20 cellular contexts compared by ENCODE assay signal in the genomic region with DNA sequence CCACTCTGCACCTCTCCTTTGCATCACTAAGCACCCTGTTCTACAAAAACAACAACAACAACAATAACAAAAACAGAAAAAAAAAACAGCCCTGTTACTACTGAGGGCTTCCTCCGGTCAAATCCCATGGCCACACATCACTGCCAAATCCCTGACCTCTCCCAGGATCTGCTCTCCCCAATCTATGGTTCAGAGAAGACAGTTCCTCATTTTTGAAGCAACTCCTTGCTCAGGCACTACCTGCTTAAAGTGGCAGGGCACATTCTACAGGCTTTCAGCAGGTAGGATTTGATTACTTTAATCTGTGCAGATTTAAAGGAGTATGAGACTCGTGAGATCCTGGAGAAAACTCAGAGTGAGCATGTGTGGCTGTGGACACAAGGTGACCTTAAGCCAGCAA. TPM values are rescaled to one million over a fixed set of nuclear protein-coding genes. Genes with fewer than 3 reads are reported as not detected.
DNase-seq lines count a peak whose midpoint lies in the region; ATAC-seq, FAIRE-seq and TF ChIP-seq lines count a peak whose summit lies in the region.
"Had no signal": no experiment of that assay in that cellular context is flagged by ENCODE, and none has a peak within 500 bp of the region (broad histone marks: within the 10 kb centered on the region; RNA-seq: fewer than 3 reads in every experiment).

No MANE protein-coding gene starts in this region.

- in situ Hi-C loops in K562 (cut with MboI) = no loop called here

- intact Hi-C loops in K562 (cut with micrococcal nuclease) = no loop called here
- intact Hi-C loops in A673 (cut with micrococcal nuclease; ENCODE audit: unreplicated experiment) = no loop called here

- CTCF ChIA-PET in K562 (lab: Yijun Ruan, JAX; ENCODE audit: low intra/inter-chr PET ratio) = interaction anchor here (0.6 kb wide), 1 partner anchor 909 kb away, joined by 3 read pairs; no protein-coding TSS in a partner anchor
- CTCF ChIA-PET in A673 (lab: Charles Lee) = no interaction called here

- H4K20me1 ChIP-seq in OCI-LY3 (ENCODE audit: insufficient read depth, low read length) (no peaks in the 10 kb centered on the region), K562 (replicated peaks; ENCODE audit: control insufficient read depth, insufficient read depth, low read length) (no peaks in the 10 kb centered on the region)

- H3K4me2 ChIP-seq in OCI-LY3 (ENCODE audit: low read length) = peak overlapping the region; percentile 61
- no peak overlapping the region for H3K4me2 ChIP-seq in K562 (ENCODE audit: insufficient read depth, low read length)
- H3K4me2 ChIP-seq: A549; BLaER1 treated with 17β-estradiol and CSF1 and Interleukin-3, amounts not matched to agents 10 nM and 100 nM had no signal

- H3K27ac ChIP-seq in OCI-LY3 (ENCODE audit: low read length) = peak overlapping the region; percentile 92
- H3K27ac ChIP-seq in K562 (ENCODE audit: extremely low read depth, low read depth, low read length) = no peak overlapping the region
- H3K27ac ChIP-seq in A673 (ENCODE audit: low read depth, low read length, poor library complexity, severe bottlenecking) = no peak overlapping the region
- H3K27ac ChIP-seq: A549; BLaER1 treated with 17β-estradiol and CSF1 and Interleukin-3, amounts not matched to agents 10 nM and 100 nM had no signal

- no peak for TF ChIP-seq RAD21 in K562 (CRISPR knock-in tag; conservative IDR thresholded peaks at IDR 0.05 in 1 of 2, IDR thresholded peaks at IDR 0.05 in 1 of 2)

- peaks cover 12% of the 10 kb centered on the region for H3K36me3 ChIP-seq in OCI-LY3 (replicated peaks; ENCODE audit: low read depth, low read length)
- no peaks in the 10 kb centered on the region; the same call in 2 of the 3 replicates for H3K36me3 ChIP-seq in K562 (ENCODE audit: control insufficient read depth, insufficient read depth, low read length)
- no peaks in the 10 kb centered on the region for H3K36me3 ChIP-seq in A673 (ENCODE audit: insufficient read depth, low read length, poor library complexity, severe bottlenecking)
- H3K36me3 ChIP-seq: BE2C, HAP-1 had no signal

- TF ChIP-seq POLR2A in GM12891 (IDR thresholded peaks at IDR 0.05; ENCODE audit: low read depth, low read length) (no peak), K562 (conservative IDR thresholded peaks at IDR 0.05) (no peak)

- no peaks in the 10 kb centered on the region for H3K9me1 ChIP-seq in K562 (ENCODE audit: control insufficient read depth, insufficient read depth, low read length)

- H2AFZ ChIP-seq in OCI-LY3 (ENCODE audit: low read depth, low read length) (no peak overlapping the region), K562 (ENCODE audit: low read depth, low read length) (no peak overlapping the region)

- H3K9me3 ChIP-seq in OCI-LY3 (ENCODE audit: insufficient read depth, low read length) (no peaks in the 10 kb centered on the region), K562 (replicated peaks; ENCODE audit: control insufficient read depth, insufficient read depth, low read depth, low read length) (no peaks in the 10 kb centered on the region), A673 (ENCODE audit: low read depth, low read length, poor library complexity, severe bottlenecking) (no peaks in the 10 kb centered on the region)
- H3K9me3 ChIP-seq: A549; BE2C; BLaER1 treated with 17β-estradiol and CSF1 and Interleukin-3, amounts not matched to agents 10 nM and 100 nM; HAP-1 had no signal

- POLR2A ChIA-PET in K562 (lab: Yijun Ruan, JAX) (interaction anchor here (0.7 to 1.7 kb wide), 4 partner anchors 20 to 126 kb away, joined by 3 to 5 read pairs (median 4); no protein-coding TSS in a partner anchor), A673 (lab: Charles Lee; ENCODE audit: low non-redundant PET) (no interaction called here)

- ATAC-seq in K562 = peak; percentile 23; the same call in 2 of the 3 replicates
- ATAC-seq: A549 had no signal

- 0% methylated on average over 2 of the region's 2 CpGs for WGBS in K562 (ENCODE audit: insufficient coverage, low coverage, missing lambda C conversion rate)

- H3K79me2 ChIP-seq in OCI-LY3 (ENCODE audit: low read length) (no peaks in the 10 kb centered on the region), K562 (ENCODE audit: control insufficient read depth, insufficient read depth, low read length) (no peaks in the 10 kb centered on the region)

- no peak for DNase-seq in GM12891 (ENCODE audit: insufficient read length, low spot score)
- no peak for DNase-seq in K562 (ENCODE audit: extremely low read depth in 1 of 4, low spot score in 3 of 4)
- no peak for DNase-seq in DMS153 treated with DMSO at 0.1 percent for 48 hours (lab: John Stamatoyannopoulos, UW; ENCODE audit: unreplicated experiment)
- DNase-seq in activated naive CD4-positive, alpha-beta T cell treated with Interleukin-2 at 50 U/mL for 16 hours = no peak
- no peak for DNase-seq in A673 (ENCODE audit: low spot score)
- DNase-seq: 8988T; BE2C; Calu3; CD4-positive, alpha-beta memory T cell; COR-L47; DND-41; GOT3; HFFc6 had no signal

- FAIRE-seq in GM12891 (lab: Jason Lieb, UNC) (no peak), K562 (lab: Jason Lieb, UNC) (no peak)
- FAIRE-seq: A549, G401.6, GM18507, H54 had no signal

- no peak overlapping the region; the same call in 1 of the 2 replicates for H3K4me3 ChIP-seq in OCI-LY3 (ENCODE audit: low read length)
- H3K4me3 ChIP-seq in K562 = no peak overlapping the region
- H3K4me3 ChIP-seq in A673 (ENCODE audit: low read depth, low read length, poor library complexity, severe bottlenecking) = no peak overlapping the region
- H3K4me3 ChIP-seq: A549; BLaER1 treated with 17β-estradiol and CSF1 and Interleukin-3, amounts not matched to agents 10 nM and 100 nM; HAP-1 had no signal

- BruUV-seq in K562 (replicated peaks; lab: Mats Ljungman, UMichigan) (no TSS peak), A673 (replicated peaks; lab: Mats Ljungman, UMichigan) (no TSS peak)

- TF ChIP-seq CTCF in OCI-LY3 (IDR thresholded peaks at IDR 0.05; ENCODE audit: low read depth, low read length) (no peak), K562 (IDR thresholded peaks at IDR 0.05 in 2 of 3, conservative IDR thresholded peaks at IDR 0.05 in 1 of 3; ENCODE audit: insufficient read depth in 2 of 3, low read depth in 1 of 3, low read length in 3 of 3) (no peak), A673 (conservative IDR thresholded peaks at IDR 0.05; ENCODE audit: low read depth, low read length) (no peak)

- H3K27me3 ChIP-seq in OCI-LY3 (ENCODE audit: low read depth, low read length) (no peaks in the 10 kb centered on the region), K562 (ENCODE audit: control insufficient read depth in 2 of 2, insufficient read depth in 2 of 2, low read length in 2 of 2) (no peaks in the 10 kb centered on the region; a peak in 1 of 5 replicates), A673 (replicated peaks; ENCODE audit: insufficient read depth, low read depth, low read length, poor library complexity) (no peaks in the 10 kb centered on the region)
- H3K27me3 ChIP-seq: BE2C; BLaER1 treated with 17β-estradiol and CSF1 and Interleukin-3, amounts not matched to agents 10 nM and 100 nM had no signal

- no peak for TF ChIP-seq EP300 in K562 (IDR thresholded peaks at IDR 0.05; ENCODE audit: low read length)

- H3K9ac ChIP-seq in OCI-LY3 (ENCODE audit: low read length) (peak overlapping the region; percentile 56), K562 (ENCODE audit: insufficient read depth in 1 of 2, low read depth in 2 of 2, low read length in 2 of 2) (no peak overlapping the region)
- H3K9ac ChIP-seq: BLaER1 treated with 17β-estradiol and CSF1 and Interleukin-3, amounts not matched to agents 10 nM and 100 nM had no signal

- peaks cover 69% of the 10 kb centered on the region for H3K4me1 ChIP-seq in OCI-LY3 (ENCODE audit: low read length)
- H3K4me1 ChIP-seq in K562 (replicated peaks in 1 of 2; ENCODE audit: control insufficient read depth in 2 of 2, insufficient read depth in 2 of 2, low read length in 2 of 2) = no peaks in the 10 kb centered on the region
- H3K4me1 ChIP-seq in A673 (ENCODE audit: insufficient read depth, low read length, poor library complexity, severe bottlenecking) = no peaks in the 10 kb centered on the region
- H3K4me1 ChIP-seq: A549; BE2C; BLaER1 treated with 17β-estradiol and CSF1 and Interleukin-3, amounts not matched to agents 10 nM and 100 nM; HAP-1 had no signal

TF ChIP-seq in GM12891, 5 proteins besides CTCF, POLR2A, EP300 and RAD21:
- TF ChIP-seq SPI1 (IDR thresholded peaks at IDR 0.05; ENCODE audit: low read depth, low read length) = peak; percentile 62
- TF ChIP-seq POU2F2 (IDR thresholded peaks at IDR 0.05; ENCODE audit: low read depth, low read length) = no peak
TF ChIP-seq in GM12891: peak in this region for 1.

TF ChIP-seq in K562, 482 proteins besides CTCF, POLR2A, EP300 and RAD21 (continues in another document):
- TF ChIP-seq ZFP36 (IDR thresholded peaks at IDR 0.05; ENCODE audit: low read depth, low read length, partially characterized antibody) = no peak

RNA-seq across cellular contexts. Expression of gene PIK3CG, which starts 46.9 kb away (rescaled TPM):
- polyA plus RNA-seq in GM12891 (2012; ENCODE audit: low read depth, missing spikeins) = 6.8 TPM
- 56.0 and 57.2 TPM in 2 replicates for total RNA-seq in K562 (2011; cell fraction: chromatin; rRNA removed; ENCODE audit: low replicate concordance)
- 34.2 and 36.7 TPM in 2 replicates for total RNA-seq in K562 (2011; cell fraction: nucleolus; rRNA removed)
- 33.4 and 37.5 TPM in 2 replicates for total RNA-seq in K562 (2011; cell fraction: nucleoplasm; rRNA removed)
- 31.4 and 31.6 TPM in 2 replicates for total RNA-seq in K562 (2014; rRNA removed)
- total RNA-seq in K562 (2014; rRNA removed; fragmentation: Illumina TruSeq; extraction: Trizol) = 30.6 and 37.7 TPM in 2 replicates
- total RNA-seq in K562 (2015; rRNA removed; fragmentation: Illumina TruSeq; extraction: Trizol) = 37.7 and 42.5 TPM in 2 replicates
- total RNA-seq in K562 (2021) = 33.7 and 35.4 TPM in 2 replicates
- polyA plus RNA-seq in K562 (2011; rRNA removed) = 22.8 and 24.6 TPM in 2 replicates
- polyA plus RNA-seq in K562 (2011; cell fraction: cytosol; rRNA removed) = 13.7 and 24.1 TPM in 2 replicates
- 14.5 and 21.4 TPM in 2 replicates for polyA plus RNA-seq in K562 (2011; cell fraction: nucleus; rRNA removed)
- polyA plus RNA-seq in K562 (2012) = 19.0 and 36.2 TPM in 2 replicates
- polyA plus RNA-seq in K562 (2014; fragmentation: Illumina TruSeq; extraction: Trizol) = 29.0 and 32.3 TPM in 2 replicates
- 1 to 10 TPM; 5.3 to 6.2 TPM for polyA plus RNA-seq in K562 (2014; fragmentation: Nextera tagmentation; extraction: Ambion mirVana)
- polyA plus RNA-seq in K562 (2014; rRNA removed) = 10.7 and 12.9 TPM in 2 replicates
- 85.5 and 93.3 TPM in 2 replicates for polyA minus RNA-seq in K562 (2011; rRNA and poly(A)+ RNA removed)
- polyA minus RNA-seq in K562 (2011; cell fraction: cytosol; rRNA and poly(A)+ RNA removed) = 52.8 and 61.1 TPM in 2 replicates
- 68.7 and 79.4 TPM in 2 replicates for polyA minus RNA-seq in K562 (2011; cell fraction: nucleus; rRNA and poly(A)+ RNA removed)
- 13.4 and 13.7 TPM in 2 replicates for total RNA-seq in A673 (2021)
- total RNA-seq: Calu3, HFFc6 had no signal
- polyA plus RNA-seq: A549 had no signal
